8 cellular contexts compared by ENCODE assay signal in genomic region chr19:57850553-57851017, GRCh38. TPM values are rescaled to one million over a fixed set of nuclear protein-coding genes. Genes with fewer than 3 reads are reported as not detected.
A peak's percentile ranks its signal among the peaks of the same experiment; 100 is the strongest.
DNase-seq lines count a peak whose midpoint lies in the region; ATAC-seq, FAIRE-seq and TF ChIP-seq lines count a peak whose summit lies in the region.

No MANE protein-coding gene starts in this region.

- H3K4me3 ChIP-seq in GM06990 (replicated peaks; ENCODE audit: low read depth, low read length) (peak overlapping the region; percentile 80), GM12878 (peak overlapping the region; percentile 99), HepG2 (replicated peaks in 1 of 3; ENCODE audit: insufficient read depth in 1 of 3, low read depth in 2 of 3, low read length in 3 of 3) (peak overlapping the region; percentile 76 to 91 (median 89)), thoracic aorta (peak overlapping the region; percentile 81)

- H3K4me1 ChIP-seq in GM12878 (ENCODE audit: control insufficient read depth, insufficient read depth, low read length) (no peaks in the 10 kb centered on the region), HepG2 (ENCODE audit: insufficient read depth, low read length) (peaks cover 16% of the 10 kb centered on the region), thoracic aorta (ENCODE audit: control insufficient read depth in 1 of 2, low read depth in 2 of 2) (peaks cover 0 to 8% of the 10 kb centered on the region in 2 donors)

- H4K20me1 ChIP-seq in GM12878 (ENCODE audit: control insufficient read depth, insufficient read depth) (no peaks in the 10 kb centered on the region), HepG2 (ENCODE audit: insufficient read depth, low read length) (peaks cover 4% of the 10 kb centered on the region)

- POLR2A ChIA-PET in GM12878 (lab: Charles Lee): no interaction called here
- POLR2A ChIA-PET in HepG2 (lab: Yijun Ruan, JAX): interaction anchor here (0.8 to 1.9 kb wide), 2 partner anchors 31 to 169 kb away, joined by 5 read pairs; partner anchors contain the start of gene ZNF551

- intact Hi-C loops in GM12878 (cut with micrococcal nuclease; ENCODE audit: unreplicated experiment): no loop called here
- intact Hi-C loops in HepG2 (cut with micrococcal nuclease; ENCODE audit: unreplicated experiment): no loop called here

- H3K36me3 ChIP-seq in GM06990 (ENCODE audit: control insufficient read depth, insufficient read depth, low read length) (peaks cover 1% of the 10 kb centered on the region; the same call in 1 of the 2 replicates), GM12878 (ENCODE audit: control insufficient read depth in 2 of 2, insufficient read depth in 2 of 2, low read length in 1 of 2) (peaks cover 0 to 1% of the 10 kb centered on the region in 2 experiments; a peak in 3 of 4 replicates), HepG2 (replicated peaks in 1 of 2; ENCODE audit: control insufficient read depth in 1 of 2, insufficient read depth in 2 of 2, low read length in 2 of 2) (peaks cover 4 to 14% of the 10 kb centered on the region in 2 experiments; a peak in 4 of 5 replicates), thoracic aorta (peaks cover 14% of the 10 kb centered on the region)

- TF ChIP-seq CTCF in GM06990 (IDR thresholded peaks at IDR 0.05; ENCODE audit: insufficient read depth, low read length, poor library complexity, severe bottlenecking): no peak
- TF ChIP-seq CTCF in GM12878 (IDR thresholded peaks at IDR 0.05 in 2 of 3, conservative IDR thresholded peaks at IDR 0.05 in 1 of 3; ENCODE audit: control insufficient read depth in 2 of 3, extremely low read depth in 1 of 3, insufficient read depth in 1 of 3, low read depth in 3 of 3, low read length in 3 of 3): no peak
- no peak for TF ChIP-seq CTCF in HepG2 (CRISPR knock-in tag; IDR thresholded peaks at IDR 0.05)
- no peak for TF ChIP-seq CTCF in thoracic aorta (IDR thresholded peaks at IDR 0.05)

- WGBS in GM12878 (ENCODE audit: insufficient coverage, insufficient replicate concordance, low lambda C conversion rate, missing lambda C conversion rate): 2% methylated on average over 11 of the region's 11 CpGs
- WGBS in HepG2 (ENCODE audit: low lambda C conversion rate): 36% methylated on average over 10 of the region's 11 CpGs

- H3K79me2 ChIP-seq in GM12878 (ENCODE audit: control insufficient read depth, insufficient read depth, low read length): peaks cover 24% of the 10 kb centered on the region
- peaks cover 28% of the 10 kb centered on the region for H3K79me2 ChIP-seq in HepG2 (ENCODE audit: insufficient read depth, low read length)

- in situ Hi-C loops in GM12878 (cut with MboI) (no loop called here), HepG2 (cut with HindIII; ENCODE audit: extremely low pct_ligation_motif_present, low pct_unique_long_range_greater_than_20kb) (no loop called here)

- no peak for TF ChIP-seq POLR2A in GM12878 (IDR thresholded peaks at IDR 0.05; ENCODE audit: low read depth, low read length)
- TF ChIP-seq POLR2A in HepG2 (IDR thresholded peaks at IDR 0.05; ENCODE audit: insufficient read depth in 1 of 2, low read depth in 2 of 2, low read length in 2 of 2): no peak

- CTCF ChIA-PET in GM12878 (lab: Yijun Ruan, JAX): no interaction called here
- CTCF ChIA-PET in HepG2 (lab: Yijun Ruan, JAX; ENCODE audit: low intra/inter-chr PET ratio, low total read pairs): no interaction called here

- peak overlapping the region; percentile 93 for H3K9ac ChIP-seq in GM12878 (ENCODE audit: control insufficient read depth, insufficient read depth, low read length)
- H3K9ac ChIP-seq in HepG2 (ENCODE audit: insufficient read depth, low read depth, low read length): peak overlapping the region; percentile 91

- H3K9me3 ChIP-seq in GM12878 (replicated peaks; ENCODE audit: control insufficient read depth, insufficient read depth, low read length) (no peaks in the 10 kb centered on the region), HepG2 (ENCODE audit: low read length) (no peaks in the 10 kb centered on the region), thoracic aorta (peaks cover 19% of the 10 kb centered on the region)

- H2AFZ ChIP-seq in GM12878 (ENCODE audit: control insufficient read depth, low read depth, low read length) (no peak overlapping the region), HepG2 (ENCODE audit: low read length) (no peak overlapping the region)

- H3K27me3 ChIP-seq in GM06990 (replicated peaks; ENCODE audit: control insufficient read depth, insufficient read depth, low read length): no peaks in the 10 kb centered on the region
- no peaks in the 10 kb centered on the region for H3K27me3 ChIP-seq in GM12878 (replicated peaks in 1 of 2; ENCODE audit: control insufficient read depth in 2 of 2, insufficient read depth in 2 of 2, low read length in 1 of 2)
- no peaks in the 10 kb centered on the region; a peak in 1 of 5 replicates for H3K27me3 ChIP-seq in HepG2 (ENCODE audit: control insufficient read depth in 1 of 2, insufficient read depth in 2 of 2, low read length in 2 of 2)
- no peaks in the 10 kb centered on the region for H3K27me3 ChIP-seq in thoracic aorta (replicated peaks; ENCODE audit: insufficient read depth)

- SMC1A ChIA-PET in GM12878 (lab: Charles Lee; ENCODE audit: uncharacterized antibody, unreplicated experiment): interaction anchor here (0.7 to 1.3 kb wide), 2 partner anchors 31 to 55 kb away, joined by 4 read pairs; no protein-coding TSS in a partner anchor

- BruUV-seq in GM12878 (replicated peaks; lab: Mats Ljungman, UMichigan) (no TSS peak), HepG2 (replicated peaks; lab: Mats Ljungman, UMichigan) (no TSS peak)

- DNase-seq in GM06990 (ENCODE audit: extremely low read depth, insufficient read length) (peak; percentile 28), NCI-H2227 (lab: John Stamatoyannopoulos, UW; ENCODE audit: unreplicated experiment) (peak; percentile 49), GM12878 (ENCODE audit: low read depth, low spot score) (no peak), HepG2 (ENCODE audit: low spot score) (peak; percentile 29), thoracic aorta (ENCODE audit: low spot score) (no peak), T1000 (lab: John Stamatoyannopoulos, UW) (no peak), NCI-H2171 treated with DMSO at 0.1 percent for 48 hours (lab: John Stamatoyannopoulos, UW) (no peak)

- RAD21 ChIA-PET in GM12878 (lab: Charles Lee; ENCODE audit: unreplicated experiment): no interaction called here

- peak; percentile 58 for ATAC-seq in GM12878
- peak; percentile 26 for ATAC-seq in HepG2
- no peak for ATAC-seq in thoracic aorta (ENCODE audit: insufficient number of reproducible peaks, low FRiP score, low read depth)
- no peak for ATAC-seq in GM18858 (IDR thresholded peaks at IDR 0.05; ENCODE audit: unreplicated experiment)

- H3K4me2 ChIP-seq in GM12878 (ENCODE audit: control insufficient read depth, insufficient read depth) (peak overlapping the region; percentile 79), HepG2 (ENCODE audit: low read depth, low read length) (peak overlapping the region; percentile 76)

- FAIRE-seq in GM12878 (lab: Jason Lieb, UNC): no peak
- FAIRE-seq in HepG2 (lab: Jason Lieb, UNC): no peak

- H3K27ac ChIP-seq in GM12878 (ENCODE audit: control insufficient read depth, insufficient read depth) (peak overlapping the region; percentile 92), HepG2 (ENCODE audit: extremely low read length, insufficient read depth, low read length) (peak overlapping the region; percentile 68), thoracic aorta (no peak overlapping the region)

- TF ChIP-seq EP300 in GM12878 (IDR thresholded peaks at IDR 0.05; ENCODE audit: borderline replicate concordance in 1 of 2, control insufficient read depth in 1 of 2, low read depth in 2 of 2, low read length in 2 of 2) (no peak), HepG2 (IDR thresholded peaks at IDR 0.05; ENCODE audit: low read depth in 2 of 2, low read length in 2 of 2) (no peak), HepG2 (CRISPR knock-in tag; IDR thresholded peaks at IDR 0.05; ENCODE audit: borderline replicate concordance) (no peak)

- TF ChIP-seq RAD21 in GM12878 (IDR thresholded peaks at IDR 0.05; ENCODE audit: insufficient read depth, low read depth, low read length): no peak
- TF ChIP-seq RAD21 in HepG2 (CRISPR knock-in tag; IDR thresholded peaks at IDR 0.05): no peak

RNA-seq across cellular contexts. Expression of gene ZNF587, which starts 0.9 kb away (rescaled TPM):
- total RNA-seq in GM12878 (2013; cell fraction: nucleolus; rRNA removed): 91.3 and 96.6 TPM in 2 replicates
- total RNA-seq in GM12878 (2014; rRNA removed): 13.1 and 15.2 TPM in 2 replicates
- 23.4 and 23.8 TPM in 2 replicates for total RNA-seq in GM12878 (2014; rRNA removed; fragmentation: Illumina TruSeq; extraction: Trizol)
- 20.2 and 27.8 TPM in 2 replicates for total RNA-seq in GM12878 (2021)
- 10.1 TPM for polyA plus RNA-seq in GM12878 (2011; ENCODE audit: low read depth)
- polyA plus RNA-seq in GM12878 (2011; rRNA removed): 20.1 and 22.2 TPM in 2 replicates
- polyA plus RNA-seq in GM12878 (2011; cell fraction: cytosol; rRNA removed): 14.4 and 16.8 TPM in 2 replicates
- 26.2 and 31.1 TPM in 2 replicates for polyA plus RNA-seq in GM12878 (2011; cell fraction: nucleus; rRNA removed)
- polyA plus RNA-seq in GM12878 (2012): 11.8 and 13.2 TPM in 2 replicates
- polyA plus RNA-seq in GM12878 (2014; fragmentation: Illumina TruSeq; extraction: Trizol): 16.4 and 17.7 TPM in 2 replicates
- polyA plus RNA-seq in GM12878 (2014; fragmentation: Nextera tagmentation; extraction: Ambion mirVana): 1 to 10 TPM; 1.9 to 2.6 TPM
- 14.0 and 15.0 TPM in 2 replicates for polyA plus RNA-seq in GM12878 (2014; rRNA removed)
- polyA plus RNA-seq in GM12878 (2016; fragmentation: Nextera tagmentation; extraction: Ambion mirVana): 1 to 10 TPM; 6.7 to 8.5 TPM
- polyA minus RNA-seq in GM12878 (2011; rRNA and poly(A)+ RNA removed): 17.7 and 28.5 TPM in 2 replicates
- polyA minus RNA-seq in GM12878 (2011; cell fraction: cytosol; rRNA and poly(A)+ RNA removed): 16.3 and 22.0 TPM in 2 replicates
- polyA minus RNA-seq in GM12878 (2011; cell fraction: nucleus; rRNA and poly(A)+ RNA removed): 10.5 and 13.7 TPM in 2 replicates
- 17.5 and 22.9 TPM in 2 replicates for total RNA-seq in HepG2 (2016; rRNA removed; fragmentation: Illumina TruSeq; extraction: Trizol)
- 22.5 and 25.4 TPM in 2 replicates for total RNA-seq in HepG2 (2016; cell fraction: cytosol; rRNA removed; fragmentation: Illumina TruSeq; extraction: Trizol; ENCODE audit: low read depth)
- 15.1 and 22.8 TPM in 2 replicates for total RNA-seq in HepG2 (2016; cell fraction: insoluble cytoplasmic fraction; rRNA removed; fragmentation: Illumina TruSeq; extraction: Trizol)
- 13.8 and 14.3 TPM in 2 replicates for total RNA-seq in HepG2 (2016; cell fraction: membrane; rRNA removed; fragmentation: Illumina TruSeq; extraction: Trizol)
- total RNA-seq in HepG2 (2016; cell fraction: nucleus; rRNA removed; fragmentation: Illumina TruSeq; extraction: Trizol): 17.5 and 22.8 TPM in 2 replicates
- polyA plus RNA-seq in HepG2 (2011; rRNA removed): 8.7 and 12.6 TPM in 2 replicates
- 2.6 and 3.8 TPM in 2 replicates for polyA plus RNA-seq in HepG2 (2011; cell fraction: cytosol; rRNA removed)
- 28.6 and 29.8 TPM in 2 replicates for polyA plus RNA-seq in HepG2 (2011; cell fraction: nucleus; rRNA removed)
- 8.0 and 11.1 TPM in 2 replicates for polyA plus RNA-seq in HepG2 (2012)
- polyA plus RNA-seq in HepG2 (2016; cell fraction: cytosol; fragmentation: Illumina TruSeq; extraction: Trizol; ENCODE audit: low read depth): 0.52 and 0.95 TPM in 2 replicates
- polyA plus RNA-seq in HepG2 (2016; cell fraction: insoluble cytoplasmic fraction; fragmentation: Illumina TruSeq; extraction: Trizol; ENCODE audit: low read depth): 5.2 and 7.9 TPM in 2 replicates
- polyA plus RNA-seq in HepG2 (2016; cell fraction: membrane; fragmentation: Illumina TruSeq; extraction: Trizol; ENCODE audit: low read depth): 0.96 and 2.0 TPM in 2 replicates
- 41.3 and 44.4 TPM in 2 replicates for polyA plus RNA-seq in HepG2 (2016; cell fraction: nucleus; fragmentation: Illumina TruSeq; extraction: Trizol; ENCODE audit: insufficient read depth, low read depth)
- 26.7 and 28.9 TPM in 2 replicates for polyA minus RNA-seq in HepG2 (2011; rRNA and poly(A)+ RNA removed; ENCODE audit: low replicate concordance)
- polyA minus RNA-seq in HepG2 (2011; cell fraction: cytosol; rRNA and poly(A)+ RNA removed): 17.4 and 22.9 TPM in 2 replicates
- polyA minus RNA-seq in HepG2 (2011; cell fraction: nucleus; rRNA and poly(A)+ RNA removed): 21.6 and 30.3 TPM in 2 replicates
- total RNA-seq in thoracic aorta: 10 to 100 TPM; 18.3 to 29.7 TPM

RNA-seq across cellular contexts. Expression of gene ZNF587B, which starts 20.5 kb away (rescaled TPM):
- 93.7 and 97.3 TPM in 2 replicates for total RNA-seq in GM12878 (2013; cell fraction: nucleolus; rRNA removed)
- total RNA-seq in GM12878 (2014; rRNA removed): 25.6 and 26.0 TPM in 2 replicates
- total RNA-seq in GM12878 (2014; rRNA removed; fragmentation: Illumina TruSeq; extraction: Trizol): 33.3 and 33.9 TPM in 2 replicates
- total RNA-seq in GM12878 (2021): 22.5 and 24.7 TPM in 2 replicates
- polyA plus RNA-seq in GM12878 (2011; ENCODE audit: low read depth): 23.9 TPM
- polyA plus RNA-seq in GM12878 (2011; rRNA removed): 15.9 and 19.5 TPM in 2 replicates
- 8.5 and 8.9 TPM in 2 replicates for polyA plus RNA-seq in GM12878 (2011; cell fraction: cytosol; rRNA removed)
- polyA plus RNA-seq in GM12878 (2011; cell fraction: nucleus; rRNA removed): 15.5 and 18.9 TPM in 2 replicates
- 9.5 and 20.1 TPM in 2 replicates for polyA plus RNA-seq in GM12878 (2012)
- 13.1 and 13.3 TPM in 2 replicates for polyA plus RNA-seq in GM12878 (2014; fragmentation: Illumina TruSeq; extraction: Trizol)
- 1 to 10 TPM; 4.1 to 5.5 TPM for polyA plus RNA-seq in GM12878 (2014; fragmentation: Nextera tagmentation; extraction: Ambion mirVana)
- polyA plus RNA-seq in GM12878 (2014; rRNA removed): 10.7 and 12.7 TPM in 2 replicates
- polyA plus RNA-seq in GM12878 (2016; fragmentation: Nextera tagmentation; extraction: Ambion mirVana): 10 to 100 TPM; 14.5 to 17.7 TPM
- 31.2 and 38.5 TPM in 2 replicates for polyA minus RNA-seq in GM12878 (2011; rRNA and poly(A)+ RNA removed)
- polyA minus RNA-seq in GM12878 (2011; cell fraction: cytosol; rRNA and poly(A)+ RNA removed): 14.4 and 15.3 TPM in 2 replicates
- polyA minus RNA-seq in GM12878 (2011; cell fraction: nucleus; rRNA and poly(A)+ RNA removed): 9.1 and 16.3 TPM in 2 replicates
- total RNA-seq in HepG2 (2016; rRNA removed; fragmentation: Illumina TruSeq; extraction: Trizol): 29.9 and 33.6 TPM in 2 replicates
- 3.1 TPM in 2 replicates for total RNA-seq in HepG2 (2016; cell fraction: cytosol; rRNA removed; fragmentation: Illumina TruSeq; extraction: Trizol; ENCODE audit: low read depth)
- 29.5 and 35.3 TPM in 2 replicates for total RNA-seq in HepG2 (2016; cell fraction: insoluble cytoplasmic fraction; rRNA removed; fragmentation: Illumina TruSeq; extraction: Trizol)
- total RNA-seq in HepG2 (2016; cell fraction: membrane; rRNA removed; fragmentation: Illumina TruSeq; extraction: Trizol): 14.9 and 16.5 TPM in 2 replicates
- 33.7 and 36.4 TPM in 2 replicates for total RNA-seq in HepG2 (2016; cell fraction: nucleus; rRNA removed; fragmentation: Illumina TruSeq; extraction: Trizol)
- polyA plus RNA-seq in HepG2 (2011; rRNA removed): 4.3 and 5.2 TPM in 2 replicates
- 1.6 and 2.6 TPM in 2 replicates for polyA plus RNA-seq in HepG2 (2011; cell fraction: cytosol; rRNA removed)
- 10.7 and 10.9 TPM in 2 replicates for polyA plus RNA-seq in HepG2 (2011; cell fraction: nucleus; rRNA removed)
- 3.7 and 6.7 TPM in 2 replicates for polyA plus RNA-seq in HepG2 (2012)
- 0.78 and 0.85 TPM in 2 replicates for polyA plus RNA-seq in HepG2 (2016; cell fraction: cytosol; fragmentation: Illumina TruSeq; extraction: Trizol; ENCODE audit: low read depth)
- polyA plus RNA-seq in HepG2 (2016; cell fraction: insoluble cytoplasmic fraction; fragmentation: Illumina TruSeq; extraction: Trizol; ENCODE audit: low read depth): 9.0 and 9.2 TPM in 2 replicates
- polyA plus RNA-seq in HepG2 (2016; cell fraction: membrane; fragmentation: Illumina TruSeq; extraction: Trizol; ENCODE audit: low read depth): 3.8 and 3.9 TPM in 2 replicates
- 27.7 and 29.1 TPM in 2 replicates for polyA plus RNA-seq in HepG2 (2016; cell fraction: nucleus; fragmentation: Illumina TruSeq; extraction: Trizol; ENCODE audit: insufficient read depth, low read depth)
- polyA minus RNA-seq in HepG2 (2011; rRNA and poly(A)+ RNA removed; ENCODE audit: low replicate concordance): 8.5 and 23.1 TPM in 2 replicates
- polyA minus RNA-seq in HepG2 (2011; cell fraction: cytosol; rRNA and poly(A)+ RNA removed): 6.0 and 6.3 TPM in 2 replicates
- 29.7 and 33.8 TPM in 2 replicates for polyA minus RNA-seq in HepG2 (2011; cell fraction: nucleus; rRNA and poly(A)+ RNA removed)
- 10 to 100 TPM; 11.9 to 35.8 TPM for total RNA-seq in thoracic aorta

RNA-seq across cellular contexts. Expression of gene ZNF552, which starts 35.9 kb away (rescaled TPM):
- total RNA-seq in GM12878 (2013; cell fraction: nucleolus; rRNA removed): 43.5 and 52.8 TPM in 2 replicates
- total RNA-seq in GM12878 (2014; rRNA removed) (9.9 and 12.4 TPM in 2 replicates), GM12878 (2014; rRNA removed; fragmentation: Illumina TruSeq; extraction: Trizol) (13.3 and 14.8 TPM in 2 replicates), GM12878 (2021) (6.3 and 7.7 TPM in 2 replicates), HepG2 (2016; rRNA removed; fragmentation: Illumina TruSeq; extraction: Trizol) (16.3 and 16.6 TPM in 2 replicates), thoracic aorta (10 to 100 TPM in 1 of 2 donors, 1 to 10 TPM in 1; 9.6 to 23.9 TPM)
- polyA plus RNA-seq in GM12878 (2011; ENCODE audit: low read depth): 6.4 TPM
- polyA plus RNA-seq in GM12878 (2011; rRNA removed) (8.8 and 9.9 TPM in 2 replicates), GM12878 (2014; fragmentation: Illumina TruSeq; extraction: Trizol) (10.8 and 10.9 TPM in 2 replicates), GM12878 (2014; fragmentation: Nextera tagmentation; extraction: Ambion mirVana) (1 to 10 TPM; 3.6 to 5.4 TPM), GM12878 (2014; rRNA removed) (7.1 and 7.5 TPM in 2 replicates), GM12878 (2016; fragmentation: Nextera tagmentation; extraction: Ambion mirVana) (1 to 10 TPM; 6.0 to 8.2 TPM), HepG2 (2011; rRNA removed) (8.1 and 11.7 TPM in 2 replicates)
- 6.9 and 9.1 TPM in 2 replicates for polyA plus RNA-seq in GM12878 (2011; cell fraction: cytosol; rRNA removed)
- 10.2 and 13.3 TPM in 2 replicates for polyA plus RNA-seq in GM12878 (2011; cell fraction: nucleus; rRNA removed)
- polyA plus RNA-seq in GM12878 (2012): 7.5 and 7.7 TPM in 2 replicates
- polyA minus RNA-seq in GM12878 (2011; rRNA and poly(A)+ RNA removed): 18.8 and 24.6 TPM in 2 replicates
- polyA minus RNA-seq in GM12878 (2011; cell fraction: cytosol; rRNA and poly(A)+ RNA removed): 4.9 and 6.5 TPM in 2 replicates
- polyA minus RNA-seq in GM12878 (2011; cell fraction: nucleus; rRNA and poly(A)+ RNA removed): 12.8 and 27.7 TPM in 2 replicates
- 2.7 and 4.8 TPM in 2 replicates for total RNA-seq in HepG2 (2016; cell fraction: cytosol; rRNA removed; fragmentation: Illumina TruSeq; extraction: Trizol; ENCODE audit: low read depth)
- 16.4 and 17.7 TPM in 2 replicates for total RNA-seq in HepG2 (2016; cell fraction: insoluble cytoplasmic fraction; rRNA removed; fragmentation: Illumina TruSeq; extraction: Trizol)
- total RNA-seq in HepG2 (2016; cell fraction: membrane; rRNA removed; fragmentation: Illumina TruSeq; extraction: Trizol): 8.6 and 8.9 TPM in 2 replicates
- 16.0 and 16.1 TPM in 2 replicates for total RNA-seq in HepG2 (2016; cell fraction: nucleus; rRNA removed; fragmentation: Illumina TruSeq; extraction: Trizol)
- 4.8 and 6.2 TPM in 2 replicates for polyA plus RNA-seq in HepG2 (2011; cell fraction: cytosol; rRNA removed)
- polyA plus RNA-seq in HepG2 (2011; cell fraction: nucleus; rRNA removed): 26.1 and 30.1 TPM in 2 replicates
- polyA plus RNA-seq in HepG2 (2012): 6.3 and 12.5 TPM in 2 replicates
- 2.3 TPM in 2 replicates for polyA plus RNA-seq in HepG2 (2016; cell fraction: cytosol; fragmentation: Illumina TruSeq; extraction: Trizol; ENCODE audit: low read depth)
- 11.9 and 12.5 TPM in 2 replicates for polyA plus RNA-seq in HepG2 (2016; cell fraction: insoluble cytoplasmic fraction; fragmentation: Illumina TruSeq; extraction: Trizol; ENCODE audit: low read depth)
- polyA plus RNA-seq in HepG2 (2016; cell fraction: membrane; fragmentation: Illumina TruSeq; extraction: Trizol; ENCODE audit: low read depth): 3.4 and 3.6 TPM in 2 replicates
- polyA plus RNA-seq in HepG2 (2016; cell fraction: nucleus; fragmentation: Illumina TruSeq; extraction: Trizol; ENCODE audit: insufficient read depth, low read depth): 18.3 and 19.5 TPM in 2 replicates
- 29.3 and 39.6 TPM in 2 replicates for polyA minus RNA-seq in HepG2 (2011; rRNA and poly(A)+ RNA removed; ENCODE audit: low replicate concordance)
- polyA minus RNA-seq in HepG2 (2011; cell fraction: cytosol; rRNA and poly(A)+ RNA removed): 4.4 and 6.0 TPM in 2 replicates
- 35.4 and 48.9 TPM in 2 replicates for polyA minus RNA-seq in HepG2 (2011; cell fraction: nucleus; rRNA and poly(A)+ RNA removed)

RNA-seq across cellular contexts. Expression of gene ZNF814, which starts 38.3 kb away (rescaled TPM):
- 189 TPM in 2 replicates for total RNA-seq in GM12878 (2013; cell fraction: nucleolus; rRNA removed)
- total RNA-seq in GM12878 (2014; rRNA removed): 20.7 and 25.4 TPM in 2 replicates
- total RNA-seq in GM12878 (2014; rRNA removed; fragmentation: Illumina TruSeq; extraction: Trizol): 22.1 and 23.3 TPM in 2 replicates
- 16.5 and 20.6 TPM in 2 replicates for total RNA-seq in GM12878 (2021)
- polyA plus RNA-seq in GM12878 (2011; ENCODE audit: low read depth): 22.0 TPM
- polyA plus RNA-seq in GM12878 (2011; rRNA removed): 29.2 and 31.0 TPM in 2 replicates
- polyA plus RNA-seq in GM12878 (2011; cell fraction: cytosol; rRNA removed): 33.1 and 37.3 TPM in 2 replicates
- polyA plus RNA-seq in GM12878 (2011; cell fraction: nucleus; rRNA removed): 25.3 and 28.6 TPM in 2 replicates
- polyA plus RNA-seq in GM12878 (2012): 14.6 and 20.0 TPM in 2 replicates
- polyA plus RNA-seq in GM12878 (2014; fragmentation: Illumina TruSeq; extraction: Trizol): 10.9 and 14.4 TPM in 2 replicates
- polyA plus RNA-seq in GM12878 (2014; fragmentation: Nextera tagmentation; extraction: Ambion mirVana): 10 to 100 TPM; 22.4 to 23.5 TPM
- polyA plus RNA-seq in GM12878 (2014; rRNA removed): 12.4 and 16.2 TPM in 2 replicates
- polyA plus RNA-seq in GM12878 (2016; fragmentation: Nextera tagmentation; extraction: Ambion mirVana): 10 to 100 TPM; 21.4 to 21.8 TPM
- polyA minus RNA-seq in GM12878 (2011; rRNA and poly(A)+ RNA removed): 64.3 and 70.0 TPM in 2 replicates
- 11.4 and 13.2 TPM in 2 replicates for polyA minus RNA-seq in GM12878 (2011; cell fraction: cytosol; rRNA and poly(A)+ RNA removed)
- 43.5 and 74.2 TPM in 2 replicates for polyA minus RNA-seq in GM12878 (2011; cell fraction: nucleus; rRNA and poly(A)+ RNA removed)
- 2.3 and 3.4 TPM in 2 replicates for total RNA-seq in HepG2 (2016; rRNA removed; fragmentation: Illumina TruSeq; extraction: Trizol)
- 0.61 and 0.71 TPM in 2 replicates for total RNA-seq in HepG2 (2016; cell fraction: cytosol; rRNA removed; fragmentation: Illumina TruSeq; extraction: Trizol; ENCODE audit: low read depth)
- 2.3 and 2.9 TPM in 2 replicates for total RNA-seq in HepG2 (2016; cell fraction: insoluble cytoplasmic fraction; rRNA removed; fragmentation: Illumina TruSeq; extraction: Trizol)
- total RNA-seq in HepG2 (2016; cell fraction: membrane; rRNA removed; fragmentation: Illumina TruSeq; extraction: Trizol): 1.4 and 1.5 TPM in 2 replicates
- total RNA-seq in HepG2 (2016; cell fraction: nucleus; rRNA removed; fragmentation: Illumina TruSeq; extraction: Trizol): 5.0 and 5.4 TPM in 2 replicates
- polyA plus RNA-seq in HepG2 (2011; rRNA removed): 2.1 and 2.5 TPM in 2 replicates
- polyA plus RNA-seq in HepG2 (2011; cell fraction: cytosol; rRNA removed): 0.71 and 1.0 TPM in 2 replicates
- polyA plus RNA-seq in HepG2 (2011; cell fraction: nucleus; rRNA removed): 2.6 and 4.3 TPM in 2 replicates
- 5.2 and 5.4 TPM in 2 replicates for polyA plus RNA-seq in HepG2 (2012)
- 0.24 and 0.27 TPM in 2 replicates for polyA plus RNA-seq in HepG2 (2016; cell fraction: cytosol; fragmentation: Illumina TruSeq; extraction: Trizol; ENCODE audit: low read depth)
- 0.91 and 0.98 TPM in 2 replicates for polyA plus RNA-seq in HepG2 (2016; cell fraction: insoluble cytoplasmic fraction; fragmentation: Illumina TruSeq; extraction: Trizol; ENCODE audit: low read depth)
- polyA plus RNA-seq in HepG2 (2016; cell fraction: membrane; fragmentation: Illumina TruSeq; extraction: Trizol; ENCODE audit: low read depth): 0.21 and 1.1 TPM in 2 replicates
- polyA plus RNA-seq in HepG2 (2016; cell fraction: nucleus; fragmentation: Illumina TruSeq; extraction: Trizol; ENCODE audit: insufficient read depth, low read depth): 7.3 and 7.5 TPM in 2 replicates
- polyA minus RNA-seq in HepG2 (2011; rRNA and poly(A)+ RNA removed; ENCODE audit: low replicate concordance): 7.9 and 8.9 TPM in 2 replicates
- 0.89 and 1.1 TPM in 2 replicates for polyA minus RNA-seq in HepG2 (2011; cell fraction: cytosol; rRNA and poly(A)+ RNA removed)
- 12.0 and 13.2 TPM in 2 replicates for polyA minus RNA-seq in HepG2 (2011; cell fraction: nucleus; rRNA and poly(A)+ RNA removed)
- 10 to 100 TPM; 10.9 to 12.7 TPM for total RNA-seq in thoracic aorta

Comparison
In these comparisons a context has a peak if more than half of its experiments do, and no peak if none do; other contexts are left out.
1. DNase-seq: peak in GM06990 (single experiment), NCI-H2227 (single experiment) and HepG2 (single experiment); none in GM12878 (single experiment), thoracic aorta (single experiment), T1000 (single experiment) and NCI-H2171 treated with DMSO at 0.1 percent for 48 hours (single experiment).
2. ATAC-seq: peak in GM12878 (single experiment) and HepG2 (single experiment); none in thoracic aorta (single experiment) and GM18858 (single experiment).
3. H3K27ac ChIP-seq: peak in GM12878 (single experiment) and HepG2 (single experiment); none in thoracic aorta (0 of 2).
4. Peak in every context shown above with its lines, with median percentiles within 50 percentile points of each other: H3K4me3 ChIP-seq.